ENCODE assay signal across 12 cellular contexts in genomic region chr14:68279777-68280233, GRCh38.
DNase-seq lines count a peak whose midpoint lies in the region; ATAC-seq and FAIRE-seq lines count a peak whose summit lies in the region.
"Had no signal": no experiment of that assay in that cellular context is flagged by ENCODE, and none has a peak within 500 bp of the region (broad histone marks: within the 10 kb centered on the region; RNA-seq: fewer than 3 reads in every experiment).

No MANE protein-coding gene starts in this region.

- H3K9me3 ChIP-seq in trophoblast cell (ENCODE audit: insufficient read depth, low read depth, low read length), result no peaks in the 10 kb centered on the region
- H3K9me3 ChIP-seq: stomach had no signal

- no peaks in the 10 kb centered on the region for H3K36me3 ChIP-seq in trophoblast cell (ENCODE audit: control insufficient read depth in 1 of 2, insufficient read depth in 2 of 2, low read length in 2 of 2)
- H3K36me3 ChIP-seq: stomach had no signal

- peak overlapping the region; percentile 31 for H3K27ac ChIP-seq in trophoblast cell (ENCODE audit: low read depth, low read length)
- H3K27ac ChIP-seq: SK-N-MC had no signal

- no peak overlapping the region for H3K4me2 ChIP-seq in trophoblast cell (ENCODE audit: low read length)

- peak overlapping the region; percentile 38 for H2BK12ac ChIP-seq in trophoblast cell (ENCODE audit: low read length)

- H3K23ac ChIP-seq in trophoblast cell (ENCODE audit: low read length), result no peak overlapping the region

- H3K4ac ChIP-seq in trophoblast cell (ENCODE audit: low read depth, low read length), result peak overlapping the region; percentile 54

- H3K79me2 ChIP-seq in trophoblast cell (ENCODE audit: control insufficient read depth, insufficient read depth, low read length, poor library complexity), result no peaks in the 10 kb centered on the region

- ATAC-seq in GM18858 (IDR thresholded peaks at IDR 0.05; ENCODE audit: unreplicated experiment) (peak; percentile 39), GM21717 (IDR thresholded peaks at IDR 0.05; ENCODE audit: unreplicated experiment) (peak; percentile 29), HG03469 (IDR thresholded peaks at IDR 0.05; ENCODE audit: unreplicated experiment) (peak; percentile 28)

- peaks cover 25% of the 10 kb centered on the region for H3K79me1 ChIP-seq in trophoblast cell (ENCODE audit: low read length)

- no peak overlapping the region for H4K8ac ChIP-seq in trophoblast cell (ENCODE audit: low read depth, low read length)

- H2AFZ ChIP-seq in trophoblast cell (ENCODE audit: insufficient read depth, low read length, poor library complexity), result no peak overlapping the region

- WGBS in trophoblast cell (ENCODE audit: extremely low coverage, insufficient coverage, insufficient read length), result no CpG with 5 or more reads among the region's 4 CpGs

- H2BK5ac ChIP-seq in trophoblast cell (ENCODE audit: low read depth, low read length, poor library complexity), result no peak overlapping the region

- H3K18ac ChIP-seq in trophoblast cell (ENCODE audit: low read length), result no peak overlapping the region

- no peak for FAIRE-seq in HTR-8/SVneo (lab: Jason Lieb, UNC)
- FAIRE-seq: bronchial epithelial cell, frontal cortex had no signal

- H4K91ac ChIP-seq in trophoblast cell (ENCODE audit: low read depth, low read length), result peak overlapping the region; percentile 69

- DNase-seq in trophoblast cell (no peak), T-helper 2 cell (no peak), NCI-H2081 (lab: John Stamatoyannopoulos, UW) (no peak), HTR-8/SVneo (ENCODE audit: insufficient read length, low spot score) (no peak)
- DNase-seq in effector CD4-positive, alpha-beta T cell, result no peak
- DNase-seq: stomach had no signal

- H3K9ac ChIP-seq in trophoblast cell (ENCODE audit: low read length), result no peak overlapping the region

- no peak overlapping the region for H2BK120ac ChIP-seq in trophoblast cell (ENCODE audit: insufficient read depth, low read length, poor library complexity)

- H2AK5ac ChIP-seq in trophoblast cell (ENCODE audit: low read length), result no peak overlapping the region

- no peaks in the 10 kb centered on the region for H3K27me3 ChIP-seq in trophoblast cell (ENCODE audit: insufficient read depth, low read length)
- H3K27me3 ChIP-seq: stomach had no signal

- no peak overlapping the region for H3K14ac ChIP-seq in trophoblast cell (ENCODE audit: low read length)

- peaks cover 5 to 15% of the 10 kb centered on the region in 2 experiments for H3K4me1 ChIP-seq in trophoblast cell (ENCODE audit: control insufficient read depth in 1 of 2, insufficient read depth in 2 of 2, low read length in 2 of 2)

- no peak overlapping the region for H3K4me3 ChIP-seq in trophoblast cell (ENCODE audit: low read depth, low read length)
- H3K4me3 ChIP-seq: SK-N-MC, stomach had no signal

- no peak overlapping the region for H4K12ac ChIP-seq in trophoblast cell (ENCODE audit: low read depth, low read length)
